In the genomic region with DNA sequence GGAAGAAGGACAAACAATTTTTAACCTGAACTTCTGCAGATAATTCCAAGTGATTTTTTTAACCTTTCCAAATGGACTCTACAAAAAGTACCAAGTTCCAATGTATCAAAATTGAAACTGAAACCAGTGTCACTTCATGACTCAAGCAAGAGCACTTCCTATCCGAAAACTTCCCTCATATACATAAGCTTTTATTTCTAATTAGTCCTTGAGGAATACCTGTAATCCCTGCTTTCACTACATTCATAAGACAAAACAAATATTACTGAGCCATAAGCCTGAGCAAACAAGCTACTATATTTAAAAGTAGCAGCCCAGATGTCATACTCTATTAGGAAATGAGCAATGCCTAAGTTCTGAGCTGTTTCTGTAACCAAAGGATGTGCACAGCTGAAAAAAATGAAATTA, we compare ENCODE assay signal across 1 cellular context.
TF ChIP-seq lines count a peak whose summit lies in the region.

No MANE protein-coding gene starts in this region.

TF ChIP-seq in HEK293, 187 proteins besides CTCF, POLR2A, EP300 and RAD21:
- TF ChIP-seq, protein P1, sequence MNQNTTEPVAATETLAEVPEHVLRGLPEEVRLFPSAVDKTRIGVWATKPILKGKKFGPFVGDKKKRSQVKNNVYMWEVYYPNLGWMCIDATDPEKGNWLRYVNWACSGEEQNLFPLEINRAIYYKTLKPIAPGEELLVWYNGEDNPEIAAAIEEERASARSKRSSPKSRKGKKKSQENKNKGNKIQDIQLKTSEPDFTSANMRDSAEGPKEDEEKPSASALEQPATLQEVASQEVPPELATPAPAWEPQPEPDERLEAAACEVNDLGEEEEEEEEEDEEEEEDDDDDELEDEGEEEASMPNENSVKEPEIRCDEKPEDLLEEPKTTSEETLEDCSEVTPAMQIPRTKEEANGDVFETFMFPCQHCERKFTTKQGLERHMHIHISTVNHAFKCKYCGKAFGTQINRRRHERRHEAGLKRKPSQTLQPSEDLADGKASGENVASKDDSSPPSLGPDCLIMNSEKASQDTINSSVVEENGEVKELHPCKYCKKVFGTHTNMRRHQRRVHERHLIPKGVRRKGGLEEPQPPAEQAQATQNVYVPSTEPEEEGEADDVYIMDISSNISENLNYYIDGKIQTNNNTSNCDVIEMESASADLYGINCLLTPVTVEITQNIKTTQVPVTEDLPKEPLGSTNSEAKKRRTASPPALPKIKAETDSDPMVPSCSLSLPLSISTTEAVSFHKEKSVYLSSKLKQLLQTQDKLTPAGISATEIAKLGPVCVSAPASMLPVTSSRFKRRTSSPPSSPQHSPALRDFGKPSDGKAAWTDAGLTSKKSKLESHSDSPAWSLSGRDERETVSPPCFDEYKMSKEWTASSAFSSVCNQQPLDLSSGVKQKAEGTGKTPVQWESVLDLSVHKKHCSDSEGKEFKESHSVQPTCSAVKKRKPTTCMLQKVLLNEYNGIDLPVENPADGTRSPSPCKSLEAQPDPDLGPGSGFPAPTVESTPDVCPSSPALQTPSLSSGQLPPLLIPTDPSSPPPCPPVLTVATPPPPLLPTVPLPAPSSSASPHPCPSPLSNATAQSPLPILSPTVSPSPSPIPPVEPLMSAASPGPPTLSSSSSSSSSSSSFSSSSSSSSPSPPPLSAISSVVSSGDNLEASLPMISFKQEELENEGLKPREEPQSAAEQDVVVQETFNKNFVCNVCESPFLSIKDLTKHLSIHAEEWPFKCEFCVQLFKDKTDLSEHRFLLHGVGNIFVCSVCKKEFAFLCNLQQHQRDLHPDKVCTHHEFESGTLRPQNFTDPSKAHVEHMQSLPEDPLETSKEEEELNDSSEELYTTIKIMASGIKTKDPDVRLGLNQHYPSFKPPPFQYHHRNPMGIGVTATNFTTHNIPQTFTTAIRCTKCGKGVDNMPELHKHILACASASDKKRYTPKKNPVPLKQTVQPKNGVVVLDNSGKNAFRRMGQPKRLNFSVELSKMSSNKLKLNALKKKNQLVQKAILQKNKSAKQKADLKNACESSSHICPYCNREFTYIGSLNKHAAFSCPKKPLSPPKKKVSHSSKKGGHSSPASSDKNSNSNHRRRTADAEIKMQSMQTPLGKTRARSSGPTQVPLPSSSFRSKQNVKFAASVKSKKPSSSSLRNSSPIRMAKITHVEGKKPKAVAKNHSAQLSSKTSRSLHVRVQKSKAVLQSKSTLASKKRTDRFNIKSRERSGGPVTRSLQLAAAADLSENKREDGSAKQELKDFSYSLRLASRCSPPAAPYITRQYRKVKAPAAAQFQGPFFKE (tag by site-specific recombination; IDR thresholded peaks at IDR 0.05; ENCODE audit: borderline replicate concordance), result no peak
- TF ChIP-seq, protein P2, sequence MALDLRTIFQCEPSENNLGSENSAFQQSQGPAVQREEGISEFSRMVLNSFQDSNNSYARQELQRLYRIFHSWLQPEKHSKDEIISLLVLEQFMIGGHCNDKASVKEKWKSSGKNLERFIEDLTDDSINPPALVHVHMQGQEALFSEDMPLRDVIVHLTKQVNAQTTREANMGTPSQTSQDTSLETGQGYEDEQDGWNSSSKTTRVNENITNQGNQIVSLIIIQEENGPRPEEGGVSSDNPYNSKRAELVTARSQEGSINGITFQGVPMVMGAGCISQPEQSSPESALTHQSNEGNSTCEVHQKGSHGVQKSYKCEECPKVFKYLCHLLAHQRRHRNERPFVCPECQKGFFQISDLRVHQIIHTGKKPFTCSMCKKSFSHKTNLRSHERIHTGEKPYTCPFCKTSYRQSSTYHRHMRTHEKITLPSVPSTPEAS (tag by site-specific recombination; IDR thresholded peaks at IDR 0.05), result peak; percentile 0; the same call in 1 of the 2 replicates
- no peak for TF ChIP-seq ZNF677 (tag by site-specific recombination; IDR thresholded peaks at IDR 0.05)
- TF ChIP-seq ZNF292 (tag by site-specific recombination; IDR thresholded peaks at IDR 0.05; ENCODE audit: borderline replicate concordance, low read depth), result no peak
- TF ChIP-seq ZBTB1 (tag by site-specific recombination; IDR thresholded peaks at IDR 0.05), result no peak
- TF ChIP-seq ZNF140 (tag by site-specific recombination; IDR thresholded peaks at IDR 0.05), result no peak
